In genomic region chr7:155108144-155108901, GRCh38 we compare ENCODE assay signal across 24 cellular contexts. TPM values are rescaled to one million over a fixed set of nuclear protein-coding genes. Genes with fewer than 3 reads are reported as not detected.
"Had no signal": no experiment of that assay in that cellular context is flagged by ENCODE, and none has a peak within 500 bp of the region (broad histone marks: within the 10 kb centered on the region; RNA-seq: fewer than 3 reads in every experiment).

No MANE protein-coding gene starts in this region.

- H3K4me1 ChIP-seq: right atrium auricular region, vagina had no signal

- ATAC-seq: activated CD8-positive, alpha-beta T cell treated with anti-CD3 and anti-CD28 coated beads for 36 hours; activated naive CD4-positive, alpha-beta T cell treated with anti-CD3 and anti-CD28 coated beads, Interleukin-2, amount 50 U/mL, for 72 hours; activated T-cell treated with anti-CD3 and anti-CD28 coated beads, Interleukin-2, amount 50 U/mL, for 4 hours; left lobe of liver; stimulated activated naive B cell treated with anti-CD40 and anti-IgM and Interleukin-4, amounts not matched to agents 10 μg/mL and 1 μg/mL and 100 μg/mL, for 72 hours had no signal

- H3K9me3 ChIP-seq: right atrium auricular region, tibial nerve, vagina had no signal

- H3K36me3 ChIP-seq: right atrium auricular region, tibial nerve, vagina had no signal

- DNase-seq: activated B cell treated with CpG ODN at 0.5 μM for 24 hours; activated CD4-positive, alpha-beta T cell treated with anti-CD3 and anti-CD28 coated beads for 48 hours; activated CD8-positive, alpha-beta T cell treated with anti-CD3 and anti-CD28 coated beads for 36 hours; activated gamma-delta T cell; activated T-cell treated with anti-CD3 and anti-CD28 coated beads, Interleukin-2, amount 50 U/mL, for 4 hours; amniotic stem cell; effector memory CD4-positive, alpha-beta T cell; foreskin melanocyte; head of caudate nucleus; islet precursor cell; stimulated activated CD4-positive, alpha-beta T cell treated with anti-CD3 and anti-CD28 coated beads, Interleukin-15, amount 100 ng/mL, for 24 hours; stimulated activated CD4-positive, alpha-beta T cell treated with anti-CD3 and anti-CD28 coated beads, Interleukin-4, amount 100 ng/mL, for 1 hour; stimulated activated naive B cell treated with anti-CD40 and anti-IgM and Interleukin-4, amounts not matched to agents 10 μg/mL and 1 μg/mL and 100 μg/mL, for 72 hours had no signal

- H3K4me3 ChIP-seq: coronary artery, right atrium auricular region, skin epidermis, tibial nerve, vagina had no signal

- H3K27ac ChIP-seq: coronary artery, right atrium auricular region, skin epidermis, tibial nerve, vagina had no signal

- H3K27me3 ChIP-seq: right atrium auricular region, vagina had no signal

RNA-seq across cellular contexts. Expression of gene HTR5A, which starts 38.2 kb away (rescaled TPM):
- total RNA-seq: activated B cell treated with CpG ODN at 0.5 μM for 24 hours; activated CD8-positive, alpha-beta T cell treated with anti-CD3 and anti-CD28 coated beads for 36 hours; activated naive CD4-positive, alpha-beta T cell treated with anti-CD3 and anti-CD28 coated beads, Interleukin-2, amount 50 U/mL, for 72 hours; activated T-cell treated with anti-CD3 and anti-CD28 coated beads, Interleukin-2, amount 50 U/mL, for 4 hours; cardiac septum; left lobe of liver; lung microvascular endothelial cell; posterior vena cava; right atrium auricular region; subcutaneous adipose tissue; tibial nerve; vagina had no signal
